Comparison of ENCODE assay signal across 14 cellular contexts in the genomic region with DNA sequence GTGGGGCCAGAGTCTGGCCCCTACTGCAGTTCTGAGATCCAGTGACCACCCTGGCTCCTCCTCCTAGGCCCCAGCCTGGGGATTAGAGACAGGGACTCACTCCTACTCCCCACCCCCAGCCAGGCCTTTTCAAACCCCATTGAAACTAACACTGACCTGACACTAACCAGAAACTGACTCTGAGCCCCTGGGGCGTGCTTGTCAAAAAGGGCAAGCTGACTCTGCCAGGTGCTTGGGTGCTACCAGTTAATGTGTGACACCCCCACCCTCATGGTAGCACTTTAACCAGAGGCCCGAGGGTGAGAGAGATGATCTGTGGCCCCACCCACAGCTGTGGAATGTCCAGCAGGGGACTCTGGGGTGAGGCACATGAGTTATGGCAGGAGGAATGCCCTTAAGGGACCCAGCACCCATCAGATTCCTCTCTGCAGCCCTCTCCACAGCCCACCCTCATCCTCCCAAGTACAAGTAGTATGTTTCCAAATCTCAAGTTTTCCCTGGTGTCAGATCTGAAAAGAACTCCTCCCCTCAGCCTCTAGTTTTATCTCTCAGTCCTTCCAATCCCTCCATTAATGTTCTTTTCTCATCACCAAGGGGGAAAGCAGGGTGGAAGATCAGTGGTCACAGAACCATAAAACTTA. TPM values are rescaled to one million over a fixed set of nuclear protein-coding genes. Genes with fewer than 3 reads are reported as not detected.
A peak's percentile ranks its signal among the peaks of the same experiment; 100 is the strongest.
DNase-seq lines count a peak whose midpoint lies in the region; ATAC-seq and TF ChIP-seq lines count a peak whose summit lies in the region.
"Had no signal": no experiment of that assay in that cellular context is flagged by ENCODE, and none has a peak within 500 bp of the region (broad histone marks: within the 10 kb centered on the region; RNA-seq: fewer than 3 reads in every experiment).

No MANE protein-coding gene starts in this region.

- no peaks in the 10 kb centered on the region for H3K9me3 ChIP-seq in body of pancreas

- H3K27ac ChIP-seq in body of pancreas (no peak overlapping the region), dorsolateral prefrontal cortex (peak overlapping the region in 1 of 59 donors; percentile 26)
- H3K27ac ChIP-seq: brain microvascular endothelial cell had no signal

- no peak for TF ChIP-seq POLR2A in body of pancreas (IDR thresholded peaks at IDR 0.05)

- H3K4me1 Mint-ChIP-seq in natural killer cell = peaks cover 20 to 38% of the 10 kb centered on the region in 2 donors

- 0 to 27% methylated on average over 1 to 2 of the region's 2 CpGs for WGBS in body of pancreas, 2 donors

- peaks cover 15 to 25% of the 10 kb centered on the region in 2 donors for H3K27me3 Mint-ChIP-seq in natural killer cell (ENCODE audit: low read depth in 2 of 2)

- DNase-seq in ELF-1 (ENCODE audit: low read depth, low spot score) = peak; percentile 96
- DNase-seq in body of pancreas = peak in 3 of 4 donors; percentile 19 to 49 (median 35)
- no peak for DNase-seq in natural killer cell
- no peak for DNase-seq in germinal center (ENCODE audit: low spot score)
- DNase-seq in dorsolateral prefrontal cortex = no peak
- no peak for DNase-seq in CD1c-positive myeloid dendritic cell (ENCODE audit: extremely low spot score)
- DNase-seq in globus pallidus (ENCODE audit: low spot score) = no peak
- DNase-seq: activated CD8-positive, alpha-beta memory T cell treated with anti-CD3 and anti-CD28 coated beads, Interleukin-2, amount 50 U/mL, for 4 hours; brain microvascular endothelial cell; Kasumi-1; mammary epithelial cell; NCI-H510A treated with DMSO at 0.1 percent for 48 hours had no signal

- peak overlapping the region in 1 of 2 donors; percentile 47 for H3K27ac Mint-ChIP-seq in natural killer cell
- H3K27ac Mint-ChIP-seq: T-helper 1 cell treated with Interleukin-12 subunit alpha and Interleukin-12 subunit beta and Interleukin-4 antibody, amounts not matched to agents 30 μg/mL and 1 μg/mL, for 36 hours had no signal

- H3K36me3 ChIP-seq in body of pancreas (replicated peaks in 1 of 2; ENCODE audit: insufficient read depth in 1 of 2, low read depth in 2 of 2) = no peaks in the 10 kb centered on the region
- H3K36me3 ChIP-seq: brain microvascular endothelial cell had no signal

- peak; percentile 44 for ATAC-seq in HG02759 (IDR thresholded peaks at IDR 0.05; ENCODE audit: unreplicated experiment)
- ATAC-seq in body of pancreas = peak; percentile 12
- peak; percentile 58 to 80 (median 72) for ATAC-seq in natural killer cell

- peaks cover 0 to 14% of the 10 kb centered on the region in 2 donors for H3K27me3 ChIP-seq in body of pancreas
- peaks cover 0 to 21% (median 5%) of the 10 kb centered on the region in 45 donors for H3K27me3 ChIP-seq in dorsolateral prefrontal cortex

- peaks cover 28% of the 10 kb centered on the region for H3K4me1 ChIP-seq in body of pancreas

- H3K36me3 Mint-ChIP-seq in natural killer cell = no peaks in the 10 kb centered on the region

- TF ChIP-seq CTCF in body of pancreas (IDR thresholded peaks at IDR 0.05) (no peak), natural killer cell (IDR thresholded peaks at IDR 0.05) (no peak), dorsolateral prefrontal cortex (IDR thresholded peaks at IDR 0.05 in 54 of 56, conservative IDR thresholded peaks at IDR 0.05 in 2 of 56; ENCODE audit: low read depth in 1 of 56, partially characterized antibody in 56 of 56) (no peak)

- no peaks in the 10 kb centered on the region for H3K9me3 Mint-ChIP-seq in natural killer cell
- H3K9me3 Mint-ChIP-seq: T-helper 1 cell treated with Interleukin-12 subunit alpha and Interleukin-12 subunit beta and Interleukin-4 antibody, amounts not matched to agents 30 μg/mL and 1 μg/mL, for 36 hours had no signal

- intact Hi-C loops in body of pancreas (cut with DNase I) = no loop called here
- intact Hi-C loops in natural killer cell (cut with micrococcal nuclease) = no loop called here
- intact Hi-C loops in dorsolateral prefrontal cortex (cut with DNase I) = no loop called here

- H3K4me3 ChIP-seq in body of pancreas (no peak overlapping the region), dorsolateral prefrontal cortex (no peak overlapping the region)

- H3K4me3 Mint-ChIP-seq in natural killer cell = peak overlapping the region; percentile 33
- H3K4me3 Mint-ChIP-seq: T-helper 1 cell treated with Interleukin-12 subunit alpha and Interleukin-12 subunit beta and Interleukin-4 antibody, amounts not matched to agents 30 μg/mL and 1 μg/mL, for 36 hours had no signal

RNA-seq across cellular contexts. Expression of a gene that starts 1.4 kb away (rescaled TPM):
- total RNA-seq in body of pancreas (1 to 10 TPM; 1.8 to 8.2 TPM), natural killer cell (not detected), dorsolateral prefrontal cortex (10 to 100 TPM in 115 of 120 experiments, 1 to 10 TPM in 5; 7.9 to 65.0 (median 17.4) TPM)

RNA-seq across cellular contexts. Expression of a gene that starts 15.7 kb away (rescaled TPM):
- 10 to 100 TPM in 1 of 2 donors, not detected in 1; 10.4 TPM for total RNA-seq in body of pancreas
- total RNA-seq in natural killer cell = not detected
- total RNA-seq in dorsolateral prefrontal cortex = 10 to 100 TPM in 3 of 120 experiments, 1 to 10 TPM in 117; 1.2 to 13.0 (median 4.9) TPM
- total RNA-seq: mammary epithelial cell had no signal

Comparison
In these comparisons a context has a peak if more than half of its experiments do, and no peak if none do; other contexts are left out.
1. DNase-seq: peak in ELF-1 (single experiment) and body of pancreas (3 of 4); none in natural killer cell (single experiment), germinal center (single experiment), dorsolateral prefrontal cortex (0 of 10), CD1c-positive myeloid dendritic cell (single experiment) and globus pallidus (single experiment).
2. ATAC-seq: peak in every context shown above with its lines; median percentile 72 in natural killer cell; 44 in HG02759; 12 in body of pancreas.